Comparison of ENCODE assay signal across 9 cellular contexts in genomic region chr3:153138267-153139210, GRCh38. TPM values are rescaled to one million over a fixed set of nuclear protein-coding genes. Genes with fewer than 3 reads are reported as not detected.
DNase-seq lines count a peak whose midpoint lies in the region; ATAC-seq, FAIRE-seq and TF ChIP-seq lines count a peak whose summit lies in the region.
"Had no signal": no experiment of that assay in that cellular context is flagged by ENCODE, and none has a peak within 500 bp of the region (broad histone marks: within the 10 kb centered on the region; RNA-seq: fewer than 3 reads in every experiment).

No MANE protein-coding gene starts in this region.

- H3K4me1 ChIP-seq in OCI-LY3 (ENCODE audit: low read length), result peaks cover 39% of the 10 kb centered on the region
- H3K4me1 ChIP-seq in muscle layer of duodenum (ENCODE audit: control insufficient read depth in 1 of 2, insufficient read depth in 2 of 2, low read length in 2 of 2), result peaks cover 0 to 3% of the 10 kb centered on the region in 2 donors

- H3K36me3 Mint-ChIP-seq in naive thymus-derived CD8-positive, alpha-beta T cell, result no peaks in the 10 kb centered on the region

- H3K36me3 ChIP-seq in OCI-LY3 (replicated peaks; ENCODE audit: low read depth, low read length), result no peaks in the 10 kb centered on the region
- no peaks in the 10 kb centered on the region for H3K36me3 ChIP-seq in muscle layer of duodenum (ENCODE audit: control insufficient read depth in 1 of 2, insufficient read depth in 2 of 2, low read length in 2 of 2)

- no peaks in the 10 kb centered on the region for H3K9me3 ChIP-seq in OCI-LY3 (ENCODE audit: insufficient read depth, low read length)
- no peaks in the 10 kb centered on the region for H3K9me3 ChIP-seq in muscle layer of duodenum (ENCODE audit: control insufficient read depth in 1 of 2, low read length in 2 of 2)

- H2AFZ ChIP-seq in OCI-LY3 (ENCODE audit: low read depth, low read length), result 0 out of 2 replicates have a peak overlapping the region, but pooled peaks have one; percentile 4

- H3K27ac ChIP-seq in OCI-LY3 (ENCODE audit: low read length) (peak overlapping the region; percentile 82), muscle layer of duodenum (ENCODE audit: low read length) (peak overlapping the region; percentile 62)

- peaks cover 0 to 1% (median 0%) of the 10 kb centered on the region in 5 donors for H3K27me3 Mint-ChIP-seq in naive thymus-derived CD8-positive, alpha-beta T cell

- DNase-seq in activated T-cell treated with anti-CD3 and anti-CD28 coated beads for 24 hours (ENCODE audit: low read depth) (peak; percentile 42), cardiac fibroblast (ENCODE audit: low read depth in 2 of 2) (peak; percentile 91 to 96), urothelium cell line (ENCODE audit: low spot score) (peak; percentile 74)
- no peak for DNase-seq in activated T-cell treated with anti-CD3 and anti-CD28 coated beads, Interleukin-2, amount 50 U/mL, for 1 hour
- DNase-seq in naive thymus-derived CD8-positive, alpha-beta T cell, result no peak

- FAIRE-seq in urothelium cell line (lab: Jason Lieb, UNC), result no peak
- FAIRE-seq: G401.6 had no signal

- peaks cover 0 to 14% (median 0%) of the 10 kb centered on the region in 4 donors for H3K4me1 Mint-ChIP-seq in naive thymus-derived CD8-positive, alpha-beta T cell

- ATAC-seq in HG02884 (IDR thresholded peaks at IDR 0.05; ENCODE audit: unreplicated experiment), result peak; percentile 85
- ATAC-seq in naive thymus-derived CD8-positive, alpha-beta T cell, result no peak

- POLR2A ChIA-PET in naive thymus-derived CD8-positive, alpha-beta T cell (lab: Charles Lee), result no interaction called here

- H3K4me3 ChIP-seq in OCI-LY3 (ENCODE audit: low read length) (peak overlapping the region; percentile 45), cardiac fibroblast (replicated peaks in 1 of 2; ENCODE audit: low read depth in 2 of 2, low read length in 2 of 2) (no peak overlapping the region), muscle layer of duodenum (ENCODE audit: low read depth in 1 of 2, low read length in 2 of 2) (no peak overlapping the region)

- H3K9me3 Mint-ChIP-seq in naive thymus-derived CD8-positive, alpha-beta T cell, result no peaks in the 10 kb centered on the region

- H3K27me3 ChIP-seq in OCI-LY3 (ENCODE audit: low read depth, low read length) (no peaks in the 10 kb centered on the region), muscle layer of duodenum (ENCODE audit: low read depth, low read length) (no peaks in the 10 kb centered on the region)

- peak overlapping the region; percentile 42; the same call in 1 of the 2 replicates for H3K9ac ChIP-seq in OCI-LY3 (ENCODE audit: low read length)

- H3K79me2 ChIP-seq in OCI-LY3 (ENCODE audit: low read length), result no peaks in the 10 kb centered on the region

- peak overlapping the region; percentile 60 for H3K4me2 ChIP-seq in OCI-LY3 (ENCODE audit: low read length)

- H3K27ac Mint-ChIP-seq in naive thymus-derived CD8-positive, alpha-beta T cell, result no peak overlapping the region

- H4K20me1 ChIP-seq in OCI-LY3 (ENCODE audit: insufficient read depth, low read length), result no peaks in the 10 kb centered on the region

- no peak for TF ChIP-seq CTCF in OCI-LY3 (IDR thresholded peaks at IDR 0.05; ENCODE audit: low read depth, low read length)
- no peak for TF ChIP-seq CTCF in cardiac fibroblast (IDR thresholded peaks at IDR 0.05; ENCODE audit: low read depth, low read length)

- no peak overlapping the region for H3K4me3 Mint-ChIP-seq in naive thymus-derived CD8-positive, alpha-beta T cell

RNA-seq across cellular contexts. Expression of gene RAP2B, which starts 23.5 kb away (rescaled TPM):
- total RNA-seq in naive thymus-derived CD8-positive, alpha-beta T cell, result 10 to 100 TPM; 24.8 to 26.0 TPM
- 10 to 100 TPM; 11.5 to 13.3 (median 11.9) TPM for polyA plus RNA-seq in naive thymus-derived CD8-positive, alpha-beta T cell

Comparison
In these comparisons a context has a peak if more than half of its experiments do, and no peak if none do; other contexts are left out.
1. DNase-seq: peak in activated T-cell treated with anti-CD3 and anti-CD28 coated beads for 24 hours (single experiment), cardiac fibroblast (2 of 2) and urothelium cell line (single experiment); none in activated T-cell treated with anti-CD3 and anti-CD28 coated beads, Interleukin-2, amount 50 U/mL, for 1 hour (single experiment) and naive thymus-derived CD8-positive, alpha-beta T cell (0 of 10).